In the genomic region with DNA sequence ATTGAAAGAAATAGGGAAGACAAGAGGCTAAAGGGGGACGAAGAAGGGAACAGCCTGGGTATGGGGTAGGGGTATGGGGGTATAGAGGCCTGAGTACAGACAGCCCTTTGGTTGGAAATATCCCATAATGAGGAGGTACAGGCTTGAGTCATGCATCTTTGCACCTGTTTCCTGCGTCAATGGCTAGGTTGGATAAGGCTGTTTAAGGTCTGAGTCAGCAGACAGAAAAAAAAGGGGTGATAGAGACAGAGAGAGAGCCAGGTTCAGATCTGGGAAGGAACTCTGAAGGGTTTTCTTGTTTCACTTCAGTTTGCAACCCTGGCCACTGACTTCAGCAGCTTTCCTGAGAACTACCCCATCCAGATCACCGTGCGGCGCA, we compare ENCODE assay signal across 1 cellular context.
TF ChIP-seq lines count a peak whose summit lies in the region.

No MANE protein-coding gene starts in this region.

TF ChIP-seq in PFSK-1, 5 proteins besides CTCF, POLR2A, EP300 and RAD21 (continued from another document):
- TF ChIP-seq FOXP2 (optimal IDR thresholded peaks at IDR 0.05; ENCODE audit: borderline replicate concordance, extremely low read depth, extremely low read length, insufficient read depth) (no peak), SIN3A (IDR thresholded peaks at IDR 0.05; ENCODE audit: borderline replicate concordance, insufficient read depth, low read length) (no peak)
